Comparison of ENCODE assay signal across 21 cellular contexts in the genomic region with DNA sequence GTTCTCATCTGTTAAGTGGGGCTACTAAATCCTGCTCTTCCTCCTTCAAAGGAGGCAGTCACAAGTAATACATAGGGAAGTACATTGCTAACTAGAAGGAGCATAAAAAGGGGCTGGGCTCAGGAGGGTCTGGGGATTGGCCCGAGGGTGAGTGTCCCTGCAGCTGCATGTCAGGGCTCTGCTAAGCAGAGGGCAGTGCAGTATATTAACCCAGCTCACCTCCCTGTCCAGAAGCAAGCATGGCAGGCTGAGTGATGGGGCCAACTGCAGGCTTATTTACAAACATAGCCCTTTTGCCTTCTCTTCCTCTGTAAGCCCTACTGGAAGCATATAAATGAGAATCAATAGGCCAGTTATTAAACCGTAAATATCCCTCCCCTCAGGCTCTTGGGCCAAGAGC.
"Had no signal": no experiment of that assay in that cellular context is flagged by ENCODE, and none has a peak within 500 bp of the region (broad histone marks: within the 10 kb centered on the region; RNA-seq: fewer than 3 reads in every experiment).

No MANE protein-coding gene starts in this region.

- H3K27me3 ChIP-seq: transverse colon had no signal

- H3K79me2 ChIP-seq: parathyroid adenoma had no signal

- H3K4me1 ChIP-seq: lower lobe of right lung, parathyroid adenoma, prostate gland, stomach, transverse colon had no signal

- H3K36me3 ChIP-seq: heart left ventricle, left ventricle myocardium inferior, lower lobe of right lung, prostate gland, stomach, thoracic aorta, transverse colon had no signal

- H3K4me3 ChIP-seq: heart left ventricle, left ventricle myocardium inferior, lower lobe of right lung, prostate gland, stomach, thoracic aorta, transverse colon had no signal

- ATAC-seq: esophagus mucosa; heart left ventricle; lower lobe of right lung; naive thymus-derived CD4-positive, alpha-beta T cell; sciatic nerve had no signal

- H3K27ac ChIP-seq: heart left ventricle, left ventricle myocardium inferior, lower lobe of right lung, parathyroid adenoma, prostate gland, stomach, thoracic aorta, transverse colon had no signal

- DNase-seq: cortex of kidney; effector memory CD4-positive, alpha-beta T cell; heart left ventricle; hippocampal formation; left ventricle myocardium inferior; lower lobe of right lung; midbrain; naive thymus-derived CD4-positive, alpha-beta T cell; nephron progenitor cell; retina; small intestine; stimulated activated CD4-positive, alpha-beta T cell treated with anti-CD3 and anti-CD28 coated beads, Interleukin-12 subunit alpha, Interleukin-12 subunit beta, amount 100 ng/mL, for 4 hours; stimulated activated naive CD4-positive, alpha-beta T cell; stomach; substantia nigra; transverse colon had no signal

- H3K9me3 ChIP-seq: heart left ventricle, left ventricle myocardium inferior, lower lobe of right lung, prostate gland, stomach, thoracic aorta, transverse colon had no signal

- H3K9ac ChIP-seq: parathyroid adenoma had no signal

- H2AFZ ChIP-seq: parathyroid adenoma had no signal
